39 cellular contexts compared by ENCODE assay signal in the genomic region with DNA sequence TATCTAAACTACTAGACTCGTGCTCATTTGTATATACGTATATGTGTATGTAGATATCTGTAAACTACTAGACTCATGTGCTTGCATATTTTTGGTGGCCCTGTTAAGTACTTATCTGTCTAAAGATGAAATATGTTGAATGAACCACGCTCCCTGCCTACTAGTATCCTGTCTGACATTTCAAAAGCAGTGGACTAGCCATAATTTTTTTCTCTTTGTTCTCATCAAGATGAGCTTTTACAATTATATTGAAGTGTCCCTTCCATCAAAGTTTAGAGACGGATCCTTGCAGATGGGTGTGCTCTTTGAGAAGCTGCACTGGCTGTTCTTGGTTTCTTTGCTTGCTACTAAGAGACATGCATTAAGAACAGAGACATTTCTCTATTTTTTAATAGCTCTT. TPM values are rescaled to one million over a fixed set of nuclear protein-coding genes. Genes with fewer than 3 reads are reported as not detected.
"Had no signal": no experiment of that assay in that cellular context is flagged by ENCODE, and none has a peak within 500 bp of the region (broad histone marks: within the 10 kb centered on the region; RNA-seq: fewer than 3 reads in every experiment).

No MANE protein-coding gene starts in this region.

- H3K27ac Mint-ChIP-seq: activated B cell treated with CpG ODN at 0.5 μM for 24 hours; activated CD8-positive, alpha-beta memory T cell treated with anti-CD3 and anti-CD28 coated beads, Interleukin-2, amount 10 ng/mL, durations not matched to agents 7 days and 5 days; activated CD8-positive, alpha-beta T cell treated with anti-CD3 and anti-CD28 coated beads, Interleukin-2, amount 10 ng/mL, durations not matched to agents 7 days and 5 days; activated naive CD4-positive, alpha-beta T cell treated with anti-CD3 and anti-CD28 coated beads for 36 hours; activated naive CD4-positive, alpha-beta T cell treated with anti-CD3 and anti-CD28 coated beads, Interleukin-2, amount 50 U/mL, for 24 hours; activated naive CD8-positive, alpha-beta T cell treated with anti-CD3 and anti-CD28 coated beads for 36 hours; activated naive CD8-positive, alpha-beta T cell treated with anti-CD3 and anti-CD28 coated beads, Interleukin-2, amount 50 U/mL, for 24 hours; activated T-helper 1 cell treated with anti-CD3 and anti-CD28 coated beads, Interleukin-12 subunit alpha, Interleukin-12 subunit beta, Interleukin-2, Interleukin-4 antibody, amounts not matched to agents 30 ng/mL and 10 ng/mL and 1 ng/mL, durations not matched to agents 14 hours and 24 hours and 36 hours; activated T-helper 2 cell treated with anti-CD3 and anti-CD28 coated beads, Interferon-gamma antibody, Interleukin-2, Interleukin-4, amounts not matched to agents 10 μg/mL and 5 μg/mL and 100 μg/mL, durations not matched to agents 14 hours and 24 hours and 36 hours; dendritic cell treated with granulocyte-macrophage colony-stimulating factor and Interleukin-4, amounts not matched to agents 40 ng/mL and 50 ng/mL, for 4 days; T-cell; T-helper 1 cell treated with Interleukin-12 subunit alpha and Interleukin-12 subunit beta and Interleukin-4 antibody, amounts not matched to agents 30 μg/mL and 1 μg/mL, for 36 hours had no signal

- H3K4me3 Mint-ChIP-seq: activated B cell treated with CpG ODN at 0.5 μM for 24 hours; activated CD8-positive, alpha-beta memory T cell treated with anti-CD3 and anti-CD28 coated beads, Interleukin-2, amount 10 ng/mL, durations not matched to agents 7 days and 5 days; activated CD8-positive, alpha-beta T cell treated with anti-CD3 and anti-CD28 coated beads, Interleukin-2, amount 10 ng/mL, durations not matched to agents 7 days and 5 days; activated naive CD4-positive, alpha-beta T cell treated with anti-CD3 and anti-CD28 coated beads for 36 hours; activated naive CD4-positive, alpha-beta T cell treated with anti-CD3 and anti-CD28 coated beads, Interleukin-2, amount 50 U/mL, for 24 hours; activated naive CD8-positive, alpha-beta T cell treated with anti-CD3 and anti-CD28 coated beads for 36 hours; activated naive CD8-positive, alpha-beta T cell treated with anti-CD3 and anti-CD28 coated beads, Interleukin-2, amount 50 U/mL, for 24 hours; activated T-helper 1 cell treated with anti-CD3 and anti-CD28 coated beads, Interleukin-12 subunit alpha, Interleukin-12 subunit beta, Interleukin-2, Interleukin-4 antibody, amounts not matched to agents 30 ng/mL and 10 ng/mL and 1 ng/mL, durations not matched to agents 14 hours and 24 hours and 36 hours; dendritic cell treated with granulocyte-macrophage colony-stimulating factor and Interleukin-4, amounts not matched to agents 40 ng/mL and 50 ng/mL, for 4 days; T-cell; T-helper 1 cell treated with Interleukin-12 subunit alpha and Interleukin-12 subunit beta and Interleukin-4 antibody, amounts not matched to agents 30 μg/mL and 1 μg/mL, for 36 hours had no signal

- H3K4me1 Mint-ChIP-seq: activated B cell treated with CpG ODN at 0.5 μM for 24 hours; activated CD8-positive, alpha-beta memory T cell treated with anti-CD3 and anti-CD28 coated beads, Interleukin-2, amount 10 ng/mL, durations not matched to agents 7 days and 5 days; activated naive CD4-positive, alpha-beta T cell treated with anti-CD3 and anti-CD28 coated beads, Interleukin-2, amount 50 U/mL, for 24 hours; activated naive CD8-positive, alpha-beta T cell treated with anti-CD3 and anti-CD28 coated beads for 36 hours; activated naive CD8-positive, alpha-beta T cell treated with anti-CD3 and anti-CD28 coated beads, Interleukin-2, amount 50 U/mL, for 24 hours; T-cell had no signal

- H3K9me3 Mint-ChIP-seq: activated B cell treated with CpG ODN at 0.5 μM for 24 hours; activated naive CD4-positive, alpha-beta T cell treated with anti-CD3 and anti-CD28 coated beads, Interleukin-2, amount 50 U/mL, for 24 hours; activated naive CD8-positive, alpha-beta T cell treated with anti-CD3 and anti-CD28 coated beads, Interleukin-2, amount 50 U/mL, for 24 hours; activated T-helper 2 cell treated with anti-CD3 and anti-CD28 coated beads, Interferon-gamma antibody, Interleukin-2, Interleukin-4, amounts not matched to agents 10 μg/mL and 5 μg/mL and 100 μg/mL, durations not matched to agents 14 hours and 24 hours and 36 hours; dendritic cell treated with granulocyte-macrophage colony-stimulating factor and Interleukin-4, amounts not matched to agents 40 ng/mL and 50 ng/mL, for 4 days; T-helper 1 cell treated with Interleukin-12 subunit alpha and Interleukin-12 subunit beta and Interleukin-4 antibody, amounts not matched to agents 30 μg/mL and 1 μg/mL, for 36 hours had no signal

- H3K36me3 Mint-ChIP-seq: activated CD8-positive, alpha-beta memory T cell treated with anti-CD3 and anti-CD28 coated beads, Interleukin-2, amount 10 ng/mL, durations not matched to agents 7 days and 5 days; activated naive CD4-positive, alpha-beta T cell treated with anti-CD3 and anti-CD28 coated beads, Interleukin-2, amount 50 U/mL, for 24 hours; activated naive CD8-positive, alpha-beta T cell treated with anti-CD3 and anti-CD28 coated beads for 36 hours; T-cell had no signal

- ATAC-seq: activated CD4-positive, CD25-positive, alpha-beta regulatory T cell treated with anti-CD3 and anti-CD28 coated beads, Interleukin-2, amount 50 U/mL, for 24 hours; activated CD8-positive, alpha-beta memory T cell treated with anti-CD3 and anti-CD28 coated beads, Interleukin-2, amount 10 ng/mL, durations not matched to agents 7 days and 5 days; activated CD8-positive, alpha-beta T cell treated with anti-CD3 and anti-CD28 coated beads, Interleukin-2, amount 10 ng/mL, durations not matched to agents 7 days and 5 days; activated naive CD8-positive, alpha-beta T cell treated with anti-CD3 and anti-CD28 coated beads, Interleukin-2, amount 50 U/mL, for 24 hours; body of pancreas; gastroesophageal sphincter; T-cell had no signal

- DNase-seq: activated B cell treated with CpG ODN at 0.5 μM for 24 hours; activated CD4-positive, alpha-beta T cell treated with anti-CD3 and anti-CD28 coated beads for 48 hours; activated CD4-positive, alpha-beta T cell treated with anti-CD3 and anti-CD28 coated beads, Interleukin-2, amount 50 U/mL, for 1 hour; activated CD4-positive, alpha-beta T cell treated with anti-CD3 and anti-CD28 coated beads, Interleukin-2, amount 50 U/mL, for 48 hours; activated CD8-positive, alpha-beta memory T cell treated with anti-CD3 and anti-CD28 coated beads, Interleukin-2, amount 10 ng/mL, durations not matched to agents 7 days and 5 days; activated CD8-positive, alpha-beta memory T cell treated with anti-CD3 and anti-CD28 coated beads, Interleukin-2, amount 50 U/mL, for 4 hours; activated CD8-positive, alpha-beta T cell treated with anti-CD3 and anti-CD28 coated beads, Interleukin-2, amount 10 ng/mL, durations not matched to agents 7 days and 5 days; activated effector memory CD4-positive, alpha-beta T cell treated with anti-CD3 and anti-CD28 coated beads, Interleukin-2, amount 50 U/mL, for 16 hours; activated naive CD4-positive, alpha-beta T cell treated with anti-CD3 and anti-CD28 coated beads for 36 hours; activated naive CD8-positive, alpha-beta T cell treated with anti-CD3 and anti-CD28 coated beads for 36 hours; activated naive CD8-positive, alpha-beta T cell treated with anti-CD3 and anti-CD28 coated beads, Interleukin-2, amount 50 U/mL, for 24 hours; activated T-cell treated with anti-CD3 and anti-CD28 coated beads, Interleukin-2, amount 50 U/mL, for 1 hour; activated T-cell treated with anti-CD3 and anti-CD28 coated beads, Interleukin-2, amount 50 U/mL, for 48 hours; adrenal gland; amygdala; aorta; body of pancreas; central memory CD4-positive, alpha-beta T cell; effector CD4-positive, alpha-beta T cell; esophagus squamous epithelium; foreskin melanocyte; head of caudate nucleus; SW 1271; T-cell; T-helper 9 cell; WERI-Rb-1 had no signal

- H3K27me3 Mint-ChIP-seq: activated CD8-positive, alpha-beta memory T cell treated with anti-CD3 and anti-CD28 coated beads, Interleukin-2, amount 10 ng/mL, durations not matched to agents 7 days and 5 days; activated naive CD8-positive, alpha-beta T cell treated with anti-CD3 and anti-CD28 coated beads for 36 hours had no signal

RNA-seq across cellular contexts. Expression of a gene that starts 3.2 kb away (rescaled TPM):
- total RNA-seq: activated B cell treated with CpG ODN at 0.5 μM for 24 hours; activated CD8-positive, alpha-beta memory T cell treated with anti-CD3 and anti-CD28 coated beads for 36 hours; activated CD8-positive, alpha-beta memory T cell treated with anti-CD3 and anti-CD28 coated beads, Interleukin-2, amount 10 ng/mL, durations not matched to agents 7 days and 5 days; activated CD8-positive, alpha-beta T cell treated with anti-CD3 and anti-CD28 coated beads, Interleukin-2, amount 10 ng/mL, durations not matched to agents 7 days and 5 days; activated naive CD4-positive, alpha-beta T cell treated with anti-CD3 and anti-CD28 coated beads for 36 hours; activated naive CD8-positive, alpha-beta T cell treated with anti-CD3 and anti-CD28 coated beads for 36 hours; activated T-helper 1 cell treated with anti-CD3 and anti-CD28 coated beads, Interleukin-12 subunit alpha, Interleukin-12 subunit beta, Interleukin-2, Interleukin-4 antibody, amounts not matched to agents 30 ng/mL and 10 ng/mL and 1 ng/mL, durations not matched to agents 14 hours and 24 hours and 36 hours; activated T-helper 2 cell treated with anti-CD3 and anti-CD28 coated beads, Interferon-gamma antibody, Interleukin-2, Interleukin-4, amounts not matched to agents 10 μg/mL and 5 μg/mL and 100 μg/mL, durations not matched to agents 14 hours and 24 hours and 36 hours; aorta; body of pancreas; breast epithelium; endothelial cell of umbilical vein; esophagus squamous epithelium; fibroblast of lung; fibroblast of villous mesenchyme; T-cell; T-helper 2 cell treated with Interferon-gamma antibody and Interleukin-4, amounts not matched to agents 100 ng/mL and 5 ng/mL, for 36 hours had no signal
